In the genomic region with DNA sequence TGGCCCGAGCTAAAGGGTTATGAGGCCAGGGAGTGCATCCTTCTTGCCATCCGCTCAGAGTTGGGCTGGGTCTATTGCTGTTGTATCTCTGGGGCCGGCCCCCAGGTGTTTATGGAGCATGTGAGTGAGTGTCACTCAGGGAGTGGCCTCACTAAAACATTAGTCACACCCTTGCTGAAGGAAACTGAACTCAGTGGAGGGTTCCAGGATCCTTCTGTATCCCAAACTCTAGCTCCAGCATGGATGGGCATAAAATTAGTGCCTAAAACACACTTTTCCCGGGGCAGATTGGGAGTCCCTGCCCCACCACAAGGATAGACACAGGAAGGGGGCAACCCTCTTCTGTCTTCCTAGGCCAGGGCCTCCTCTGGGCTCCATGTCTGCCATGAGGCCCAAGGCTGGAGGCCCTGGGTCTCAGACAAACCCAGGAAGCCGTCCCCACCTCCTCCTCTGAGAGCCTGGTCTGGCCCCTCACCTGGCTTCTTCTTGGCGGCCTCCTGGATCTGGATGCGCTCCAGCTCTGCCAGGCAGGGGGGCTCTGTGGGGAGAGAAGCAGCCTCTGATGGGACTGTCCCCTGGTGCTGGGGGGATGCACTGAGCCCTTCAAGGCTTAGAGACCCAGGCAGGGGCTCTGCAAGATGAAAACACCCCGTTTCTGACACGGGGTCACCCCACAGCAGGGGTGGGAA, we compare ENCODE assay signal across 16 cellular contexts. TPM values are rescaled to one million over a fixed set of nuclear protein-coding genes. Genes with fewer than 3 reads are reported as not detected.
DNase-seq lines count a peak whose midpoint lies in the region; ATAC-seq, FAIRE-seq and TF ChIP-seq lines count a peak whose summit lies in the region.
"Had no signal": no experiment of that assay in that cellular context is flagged by ENCODE, and none has a peak within 500 bp of the region (broad histone marks: within the 10 kb centered on the region; RNA-seq: fewer than 3 reads in every experiment).

No MANE protein-coding gene starts in this region.

- no peak overlapping the region for H3K27ac ChIP-seq in CD8-positive, alpha-beta memory T cell (ENCODE audit: low read depth, low read length)
- no peak overlapping the region for H3K27ac ChIP-seq in naive thymus-derived CD4-positive, alpha-beta T cell (ENCODE audit: low read depth, low read length)
- H3K27ac ChIP-seq in MM.1S (ENCODE audit: low read length), result no peak overlapping the region
- H3K27ac ChIP-seq: esophagus muscularis mucosa, HL-60 had no signal

- H3K4me3 ChIP-seq in CD8-positive, alpha-beta memory T cell (ENCODE audit: low read length), result no peak overlapping the region
- H3K4me3 ChIP-seq in bronchial epithelial cell (ENCODE audit: low read depth, low read length) (no peak overlapping the region), MM.1S (ENCODE audit: low read length) (no peak overlapping the region)
- H3K4me3 ChIP-seq in naive thymus-derived CD4-positive, alpha-beta T cell (ENCODE audit: low read length), result no peak overlapping the region
- H3K4me3 ChIP-seq: esophagus muscularis mucosa had no signal

- POLR2A ChIA-PET in CD8-positive, alpha-beta memory T cell (lab: Charles Lee), result no interaction called here
- POLR2A ChIA-PET in naive thymus-derived CD4-positive, alpha-beta T cell (lab: Charles Lee), result interaction anchor here (0.6 to 3.0 kb wide), 6 partner anchors 15 to 166 kb away, joined by 3 to 9 read pairs (median 3); a partner anchor contains a TSS

- no peaks in the 10 kb centered on the region for H3F3A ChIP-seq in MM.1S (ENCODE audit: insufficient read depth, low read length)

- no peaks in the 10 kb centered on the region for H3K4me1 ChIP-seq in CD8-positive, alpha-beta memory T cell (ENCODE audit: insufficient read depth, low read length)
- H3K4me1 ChIP-seq in naive thymus-derived CD4-positive, alpha-beta T cell (ENCODE audit: control insufficient read depth in 2 of 2, insufficient read depth in 2 of 2, low read length in 2 of 2), result no peaks in the 10 kb centered on the region
- H3K4me1 ChIP-seq in MM.1S (ENCODE audit: low read length), result no peaks in the 10 kb centered on the region

- no peaks in the 10 kb centered on the region for H3K79me2 ChIP-seq in MM.1S (ENCODE audit: low read length)

- peaks cover 59% of the 10 kb centered on the region for H3K36me3 ChIP-seq in CD8-positive, alpha-beta memory T cell (ENCODE audit: insufficient read depth, low read length)
- no peaks in the 10 kb centered on the region for H3K36me3 ChIP-seq in bronchial epithelial cell (ENCODE audit: control insufficient read depth, insufficient read depth, low read length)
- H3K36me3 ChIP-seq in naive thymus-derived CD4-positive, alpha-beta T cell (ENCODE audit: control insufficient read depth in 2 of 3, insufficient read depth in 3 of 3, low read length in 3 of 3), result peaks cover 24 to 77% (median 56%) of the 10 kb centered on the region in 3 experiments
- no peaks in the 10 kb centered on the region for H3K36me3 ChIP-seq in MM.1S (replicated peaks; ENCODE audit: insufficient read depth, low read length)

- ATAC-seq in naive thymus-derived CD4-positive, alpha-beta T cell, result no peak
- ATAC-seq in HG03159 (IDR thresholded peaks at IDR 0.05; ENCODE audit: unreplicated experiment) (no peak), HG03457 (IDR thresholded peaks at IDR 0.05; ENCODE audit: unreplicated experiment) (no peak)
- ATAC-seq: left cardiac atrium had no signal

- intact Hi-C loops in naive thymus-derived CD4-positive, alpha-beta T cell (cut with micrococcal nuclease), result loop anchor here in 1 of 2 donors (5.0 kb wide), 2 partner anchors 153 to 273 kb away; a partner anchor contains a TSS

- no peak for DNase-seq in CD8-positive, alpha-beta memory T cell
- DNase-seq in HPDE6-E6E7 (ENCODE audit: extremely low spot score) (peak; percentile 45), bronchial epithelial cell (ENCODE audit: low read depth) (peak; percentile 57), immature natural killer cell (no peak), MM.1S (no peak)
- no peak for DNase-seq in naive thymus-derived CD4-positive, alpha-beta T cell
- DNase-seq: activated CD4-positive, alpha-beta T cell treated with anti-CD3 and anti-CD28 coated beads, Interleukin-2, amount 10 ng/mL, durations not matched to agents 7 days and 5 days; Kasumi-1; left cardiac atrium; NCI-H1436 treated with DMSO at 0.1 percent for 48 hours; NCI-H345 had no signal

- no peak for TF ChIP-seq CTCF in bronchial epithelial cell (IDR thresholded peaks at IDR 0.05; ENCODE audit: insufficient read depth, low read length, severe bottlenecking)
- TF ChIP-seq CTCF in MM.1S (IDR thresholded peaks at IDR 0.05; ENCODE audit: low read length), result no peak

- no peaks in the 10 kb centered on the region for H4K20me1 ChIP-seq in MM.1S (ENCODE audit: insufficient read depth, low read length)

- peak overlapping the region in 5 of 8 donors; percentile 19 to 85 (median 71) for H3K27ac Mint-ChIP-seq in CD8-positive, alpha-beta memory T cell
- peak overlapping the region in 7 of 9 donors; percentile 9 to 81 (median 65) for H3K27ac Mint-ChIP-seq in naive thymus-derived CD4-positive, alpha-beta T cell
- peak overlapping the region in 2 of 6 donors; percentile 31 to 69 for H3K27ac Mint-ChIP-seq in immature natural killer cell
- H3K27ac Mint-ChIP-seq: dendritic cell treated with granulocyte-macrophage colony-stimulating factor and Interleukin-4, amounts not matched to agents 40 ng/mL and 50 ng/mL, for 4 days had no signal

- FAIRE-seq in bronchial epithelial cell (lab: Jason Lieb, UNC), result no peak

- CTCF ChIA-PET in CD8-positive, alpha-beta memory T cell (lab: Charles Lee), result interaction anchor here (1.6 to 4.2 kb wide), 2 partner anchors 15 to 273 kb away, joined by 3 to 24 read pairs; no protein-coding TSS in a partner anchor
- CTCF ChIA-PET in naive thymus-derived CD4-positive, alpha-beta T cell (lab: Charles Lee), result interaction anchor here (0.6 to 3.4 kb wide), 2 partner anchors 16 to 62 kb away, joined by 3 to 16 read pairs; no protein-coding TSS in a partner anchor

- H3K9me3 Mint-ChIP-seq in CD8-positive, alpha-beta memory T cell, result peaks cover 0 to 5% (median 0%) of the 10 kb centered on the region in 5 donors
- H3K9me3 Mint-ChIP-seq in naive thymus-derived CD4-positive, alpha-beta T cell, result peaks cover 0 to 8% (median 0%) of the 10 kb centered on the region in 11 donors
- H3K9me3 Mint-ChIP-seq in immature natural killer cell, result no peaks in the 10 kb centered on the region
- H3K9me3 Mint-ChIP-seq: activated CD4-positive, alpha-beta T cell treated with anti-CD3 and anti-CD28 coated beads, Interleukin-2, amount 10 ng/mL, durations not matched to agents 7 days and 5 days; dendritic cell treated with granulocyte-macrophage colony-stimulating factor and Interleukin-4, amounts not matched to agents 40 ng/mL and 50 ng/mL, for 4 days had no signal

- H2AFZ ChIP-seq in MM.1S (ENCODE audit: low read length), result no peak overlapping the region

- no peak overlapping the region for H3K4me2 ChIP-seq in MM.1S (ENCODE audit: low read depth, low read length)

- no peaks in the 10 kb centered on the region for H3K9me3 ChIP-seq in CD8-positive, alpha-beta memory T cell (ENCODE audit: low read length)
- no peaks in the 10 kb centered on the region for H3K9me3 ChIP-seq in naive thymus-derived CD4-positive, alpha-beta T cell (ENCODE audit: control insufficient read depth in 2 of 3, low read length in 3 of 3)
- H3K9me3 ChIP-seq in MM.1S (replicated peaks; ENCODE audit: insufficient read depth, low read length), result no peaks in the 10 kb centered on the region
- H3K9me3 ChIP-seq: esophagus muscularis mucosa had no signal

- H3K9ac ChIP-seq in MM.1S (ENCODE audit: low read length), result no peak overlapping the region

- peaks cover 0 to 5% of the 10 kb centered on the region in 2 donors for H3K27me3 Mint-ChIP-seq in CD8-positive, alpha-beta memory T cell
- H3K27me3 Mint-ChIP-seq in naive thymus-derived CD4-positive, alpha-beta T cell, result no peaks in the 10 kb centered on the region
- peaks cover 22 to 60% (median 52%) of the 10 kb centered on the region in 3 donors for H3K27me3 Mint-ChIP-seq in immature natural killer cell (ENCODE audit: low read depth in 3 of 3)
- H3K27me3 Mint-ChIP-seq: activated CD4-positive, alpha-beta T cell treated with anti-CD3 and anti-CD28 coated beads, Interleukin-2, amount 10 ng/mL, durations not matched to agents 7 days and 5 days had no signal

- H3K36me3 Mint-ChIP-seq in CD8-positive, alpha-beta memory T cell, result peaks cover 0 to 75% (median 8%) of the 10 kb centered on the region in 3 donors
- H3K36me3 Mint-ChIP-seq in naive thymus-derived CD4-positive, alpha-beta T cell, result peaks cover 4 to 35% (median 10%) of the 10 kb centered on the region in 5 donors
- peaks cover 3 to 10% (median 7%) of the 10 kb centered on the region in 3 donors for H3K36me3 Mint-ChIP-seq in immature natural killer cell

- H3K4me3 Mint-ChIP-seq in CD8-positive, alpha-beta memory T cell, result peak overlapping the region in 1 of 7 donors; percentile 70
- peak overlapping the region in 3 of 10 donors; percentile 11 to 25 (median 20) for H3K4me3 Mint-ChIP-seq in naive thymus-derived CD4-positive, alpha-beta T cell
- H3K4me3 Mint-ChIP-seq in immature natural killer cell, result no peak overlapping the region
- H3K4me3 Mint-ChIP-seq: activated CD4-positive, alpha-beta T cell treated with anti-CD3 and anti-CD28 coated beads, Interleukin-2, amount 10 ng/mL, durations not matched to agents 7 days and 5 days; dendritic cell treated with granulocyte-macrophage colony-stimulating factor and Interleukin-4, amounts not matched to agents 40 ng/mL and 50 ng/mL, for 4 days had no signal

- H3K4me1 Mint-ChIP-seq in CD8-positive, alpha-beta memory T cell, result peaks cover 17 to 48% (median 17%) of the 10 kb centered on the region in 3 donors
- H3K4me1 Mint-ChIP-seq in naive thymus-derived CD4-positive, alpha-beta T cell, result peaks cover 2 to 28% (median 15%) of the 10 kb centered on the region in 7 donors
- H3K4me1 Mint-ChIP-seq in immature natural killer cell, result no peaks in the 10 kb centered on the region

- no peaks in the 10 kb centered on the region for H3K27me3 ChIP-seq in CD8-positive, alpha-beta memory T cell (ENCODE audit: insufficient read depth, low read length, poor library complexity, severe bottlenecking)
- peaks cover 6% of the 10 kb centered on the region for H3K27me3 ChIP-seq in bronchial epithelial cell (ENCODE audit: control insufficient read depth, insufficient read depth, low read length)
- H3K27me3 ChIP-seq in naive thymus-derived CD4-positive, alpha-beta T cell (ENCODE audit: control insufficient read depth in 2 of 2, insufficient read depth in 2 of 2, low read length in 2 of 2), result no peaks in the 10 kb centered on the region
- no peaks in the 10 kb centered on the region for H3K27me3 ChIP-seq in MM.1S (replicated peaks; ENCODE audit: insufficient read depth, low read length)
- H3K27me3 ChIP-seq: esophagus muscularis mucosa had no signal

- no peaks in the 10 kb centered on the region for H3K9me2 ChIP-seq in MM.1S (replicated peaks; ENCODE audit: insufficient read depth, low read length)

RNA-seq across cellular contexts. Expression of a gene that starts 24.5 kb away (rescaled TPM):
- total RNA-seq in CD8-positive, alpha-beta memory T cell, result 10 to 100 TPM; 63.0 to 69.2 TPM
- 202 TPM for polyA plus RNA-seq in CD8-positive, alpha-beta memory T cell
- total RNA-seq in bronchial epithelial cell, result 0.13 and 0.26 TPM in 2 replicates
- 100 to 1,000 TPM; 312 to 543 (median 505) TPM for total RNA-seq in naive thymus-derived CD4-positive, alpha-beta T cell
- 100 to 1,000 TPM; 200 to 250 TPM for polyA plus RNA-seq in naive thymus-derived CD4-positive, alpha-beta T cell
- polyA plus RNA-seq in immature natural killer cell, result 10 to 100 TPM; 58.8 to 86.0 (median 69.0) TPM

Comparison
In these comparisons a context has a peak if more than half of its experiments do, and no peak if none do; other contexts are left out.
1. DNase-seq: peak in HPDE6-E6E7 (single experiment) and bronchial epithelial cell (single experiment); none in CD8-positive, alpha-beta memory T cell (0 of 5), naive thymus-derived CD4-positive, alpha-beta T cell (0 of 9), immature natural killer cell (0 of 3) and MM.1S (single experiment).
2. RNA of a gene that starts 24.5 kb away (total RNA-seq): 312 to 543 TPM in naive thymus-derived CD4-positive, alpha-beta T cell and 63.0 to 69.2 TPM in CD8-positive, alpha-beta memory T cell; 0.13 to 0.26 TPM in bronchial epithelial cell; every median in the first group is over 10 times any median in the second.